In the genomic region with DNA sequence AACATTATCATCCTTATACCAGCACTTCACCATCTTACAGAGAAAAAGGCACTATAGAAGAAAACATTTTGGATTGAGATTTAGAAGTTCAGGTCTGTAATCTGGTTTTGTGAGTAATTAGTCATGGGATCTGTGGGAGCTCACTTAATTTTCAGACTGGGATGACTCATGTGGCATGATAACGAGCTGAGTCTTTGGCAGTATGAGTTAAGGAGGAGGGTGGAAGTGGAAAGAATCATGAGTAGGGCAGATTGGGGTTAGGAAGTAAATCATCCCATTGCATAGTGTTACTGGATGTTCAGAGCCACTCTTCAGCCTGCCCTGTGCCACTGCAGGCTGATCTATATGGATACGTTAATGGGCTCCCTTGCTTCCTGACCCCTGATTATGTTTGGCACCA, we compare ENCODE assay signal across 12 cellular contexts.
DNase-seq lines count a peak whose midpoint lies in the region; ATAC-seq, FAIRE-seq and TF ChIP-seq lines count a peak whose summit lies in the region.
"Had no signal": no experiment of that assay in that cellular context is flagged by ENCODE, and none has a peak within 500 bp of the region (broad histone marks: within the 10 kb centered on the region; RNA-seq: fewer than 3 reads in every experiment).

No MANE protein-coding gene starts in this region.

- in situ Hi-C loops in K562 (cut with MboI): no loop called here

- no peaks in the 10 kb centered on the region for H3K79me2 ChIP-seq in K562 (ENCODE audit: control insufficient read depth, insufficient read depth, low read length)

- H3K4me3 Mint-ChIP-seq in activated CD4-positive, alpha-beta memory T cell treated with anti-CD3 and anti-CD28 coated beads, Interleukin-2, amount 10 ng/mL, durations not matched to agents 7 days and 5 days: no peak overlapping the region
- H3K4me3 Mint-ChIP-seq: naive B cell; stimulated activated memory B cell treated with anti-CD40 and anti-IgM and Interleukin-4, amounts not matched to agents 10 μg/mL and 1 μg/mL and 100 μg/mL, for 72 hours had no signal

- H3K27ac ChIP-seq in K562 (ENCODE audit: extremely low read depth, low read depth, low read length): no peak overlapping the region

- no peak overlapping the region for H3K4me2 ChIP-seq in K562 (ENCODE audit: insufficient read depth, low read length)

- H3K27me3 ChIP-seq in K562 (ENCODE audit: control insufficient read depth in 2 of 2, insufficient read depth in 2 of 2, low read length in 2 of 2): no peaks in the 10 kb centered on the region

- H3K4me3 ChIP-seq in K562: no peak overlapping the region

- H3K27me3 Mint-ChIP-seq in activated CD4-positive, alpha-beta memory T cell treated with anti-CD3 and anti-CD28 coated beads, Interleukin-2, amount 10 ng/mL, durations not matched to agents 7 days and 5 days: no peaks in the 10 kb centered on the region
- H3K27me3 Mint-ChIP-seq: stimulated activated memory B cell treated with anti-CD40 and anti-IgM and Interleukin-4, amounts not matched to agents 10 μg/mL and 1 μg/mL and 100 μg/mL, for 72 hours had no signal

- POLR2A ChIA-PET in K562 (lab: Yijun Ruan, JAX): no interaction called here
- POLR2A ChIA-PET in activated CD4-positive, alpha-beta memory T cell treated with anti-CD3 and anti-CD28 coated beads, Interleukin-2, amount 10 ng/mL, durations not matched to agents 7 days and 5 days (lab: Charles Lee): no interaction called here

- no peaks in the 10 kb centered on the region for H3K9me3 ChIP-seq in K562 (replicated peaks; ENCODE audit: control insufficient read depth, insufficient read depth, low read depth, low read length)

- H4K20me1 ChIP-seq in K562 (replicated peaks; ENCODE audit: control insufficient read depth, insufficient read depth, low read length): no peaks in the 10 kb centered on the region

- H3K9me1 ChIP-seq in K562 (ENCODE audit: control insufficient read depth, insufficient read depth, low read length): no peaks in the 10 kb centered on the region

- intact Hi-C loops in K562 (cut with micrococcal nuclease): no loop called here

- no peaks in the 10 kb centered on the region for H3K36me3 Mint-ChIP-seq in activated CD4-positive, alpha-beta memory T cell treated with anti-CD3 and anti-CD28 coated beads, Interleukin-2, amount 10 ng/mL, durations not matched to agents 7 days and 5 days (ENCODE audit: low read depth)
- H3K36me3 Mint-ChIP-seq: stimulated activated memory B cell treated with anti-CD40 and anti-IgM and Interleukin-4, amounts not matched to agents 10 μg/mL and 1 μg/mL and 100 μg/mL, for 72 hours had no signal

- no peak overlapping the region for H3K27ac Mint-ChIP-seq in activated CD4-positive, alpha-beta memory T cell treated with anti-CD3 and anti-CD28 coated beads, Interleukin-2, amount 10 ng/mL, durations not matched to agents 7 days and 5 days
- H3K27ac Mint-ChIP-seq: naive B cell; stimulated activated memory B cell treated with anti-CD40 and anti-IgM and Interleukin-4, amounts not matched to agents 10 μg/mL and 1 μg/mL and 100 μg/mL, for 72 hours had no signal

- no peaks in the 10 kb centered on the region for H3K4me1 Mint-ChIP-seq in activated CD4-positive, alpha-beta memory T cell treated with anti-CD3 and anti-CD28 coated beads, Interleukin-2, amount 10 ng/mL, durations not matched to agents 7 days and 5 days

- no peak for TF ChIP-seq EP300 in K562 (IDR thresholded peaks at IDR 0.05; ENCODE audit: low read length)

- H3K36me3 ChIP-seq in K562 (ENCODE audit: control insufficient read depth, insufficient read depth, low read length): no peaks in the 10 kb centered on the region

- no peak for FAIRE-seq in K562 (lab: Jason Lieb, UNC)

- no peak for TF ChIP-seq CTCF in K562 (IDR thresholded peaks at IDR 0.05 in 2 of 3, conservative IDR thresholded peaks at IDR 0.05 in 1 of 3; ENCODE audit: insufficient read depth in 2 of 3, low read depth in 1 of 3, low read length in 3 of 3)

- ATAC-seq in K562 (peak; percentile 29; the same call in 2 of the 3 replicates), GM18868 (IDR thresholded peaks at IDR 0.05; ENCODE audit: unreplicated experiment) (no peak)
- ATAC-seq: stimulated activated memory B cell treated with anti-CD40 and anti-IgM and Interleukin-4, amounts not matched to agents 10 μg/mL and 1 μg/mL and 100 μg/mL, for 72 hours had no signal

- CTCF ChIA-PET in K562 (lab: Yijun Ruan, JAX; ENCODE audit: low intra/inter-chr PET ratio): no interaction called here
- CTCF ChIA-PET in activated CD4-positive, alpha-beta memory T cell treated with anti-CD3 and anti-CD28 coated beads, Interleukin-2, amount 10 ng/mL, durations not matched to agents 7 days and 5 days (lab: Charles Lee): no interaction called here

- no TSS peak for BruUV-seq in K562 (replicated peaks; lab: Mats Ljungman, UMichigan)

- no peak for TF ChIP-seq RAD21 in K562 (CRISPR knock-in tag; conservative IDR thresholded peaks at IDR 0.05 in 1 of 2, IDR thresholded peaks at IDR 0.05 in 1 of 2)

- peaks cover 2% of the 10 kb centered on the region for H3K9me3 Mint-ChIP-seq in activated CD4-positive, alpha-beta memory T cell treated with anti-CD3 and anti-CD28 coated beads, Interleukin-2, amount 10 ng/mL, durations not matched to agents 7 days and 5 days
- H3K9me3 Mint-ChIP-seq: stimulated activated memory B cell treated with anti-CD40 and anti-IgM and Interleukin-4, amounts not matched to agents 10 μg/mL and 1 μg/mL and 100 μg/mL, for 72 hours had no signal

- peak; percentile 68 for DNase-seq in AG20443 (ENCODE audit: low spot score)
- peak; percentile 69 for DNase-seq in HS-5 (ENCODE audit: low read depth)
- DNase-seq in K562 (ENCODE audit: extremely low read depth in 1 of 4, low spot score in 3 of 4): peak in 1 of 4 experiments; percentile 39
- DNase-seq in kidney tubule cell (ENCODE audit: low spot score): peak; percentile 88
- no peak for DNase-seq in activated CD4-positive, alpha-beta memory T cell treated with anti-CD3 and anti-CD28 coated beads, Interleukin-2, amount 10 ng/mL, durations not matched to agents 7 days and 5 days
- DNase-seq in Kasumi-1 (lab: John Stamatoyannopoulos, UW): no peak
- DNase-seq in DMS153 treated with DMSO at 0.1 percent for 48 hours (lab: John Stamatoyannopoulos, UW; ENCODE audit: unreplicated experiment): no peak
- DNase-seq: activated T-cell treated with anti-CD3 and anti-CD28 coated beads for 4 hours, naive B cell, NCI-H82 had no signal

- no peak for TF ChIP-seq POLR2A in K562 (conservative IDR thresholded peaks at IDR 0.05)

- H3K4me1 ChIP-seq in K562 (replicated peaks in 1 of 2; ENCODE audit: control insufficient read depth in 2 of 2, insufficient read depth in 2 of 2, low read length in 2 of 2): no peaks in the 10 kb centered on the region

- 0% methylated on average over 2 of the region's 2 CpGs for WGBS in K562 (ENCODE audit: insufficient coverage, low coverage, missing lambda C conversion rate)

- no peak overlapping the region for H2AFZ ChIP-seq in K562 (ENCODE audit: low read depth, low read length)

- H3K9ac ChIP-seq in K562 (ENCODE audit: insufficient read depth in 1 of 2, low read depth in 2 of 2, low read length in 2 of 2): no peak overlapping the region

TF ChIP-seq in K562, 482 proteins besides CTCF, POLR2A, EP300 and RAD21 (continues in another document):
- no peak for TF ChIP-seq SAFB2 (IDR thresholded peaks at IDR 0.05; ENCODE audit: borderline replicate concordance, low read depth, low read length, severe bottlenecking)
- TF ChIP-seq, protein P1, sequence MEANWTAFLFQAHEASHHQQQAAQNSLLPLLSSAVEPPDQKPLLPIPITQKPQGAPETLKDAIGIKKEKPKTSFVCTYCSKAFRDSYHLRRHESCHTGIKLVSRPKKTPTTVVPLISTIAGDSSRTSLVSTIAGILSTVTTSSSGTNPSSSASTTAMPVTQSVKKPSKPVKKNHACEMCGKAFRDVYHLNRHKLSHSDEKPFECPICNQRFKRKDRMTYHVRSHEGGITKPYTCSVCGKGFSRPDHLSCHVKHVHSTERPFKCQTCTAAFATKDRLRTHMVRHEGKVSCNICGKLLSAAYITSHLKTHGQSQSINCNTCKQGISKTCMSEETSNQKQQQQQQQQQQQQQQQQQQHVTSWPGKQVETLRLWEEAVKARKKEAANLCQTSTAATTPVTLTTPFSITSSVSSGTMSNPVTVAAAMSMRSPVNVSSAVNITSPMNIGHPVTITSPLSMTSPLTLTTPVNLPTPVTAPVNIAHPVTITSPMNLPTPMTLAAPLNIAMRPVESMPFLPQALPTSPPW (CRISPR knock-in tag; IDR thresholded peaks at IDR 0.05): 0 out of 2 replicates have a peak, but pooled peaks have one; percentile 37
- TF ChIP-seq SAP30 (IDR thresholded peaks at IDR 0.05; ENCODE audit: borderline replicate concordance, insufficient read depth, low read depth, low read length, poor library complexity, severe bottlenecking): no peak
- TF ChIP-seq CBFA2T3 (IDR thresholded peaks at IDR 0.05): peak; percentile 31
- no peak for TF ChIP-seq ZNF274 (IDR thresholded peaks at IDR 0.05; ENCODE audit: borderline replicate concordance, low read depth, low read length)
- TF ChIP-seq, protein P2, sequence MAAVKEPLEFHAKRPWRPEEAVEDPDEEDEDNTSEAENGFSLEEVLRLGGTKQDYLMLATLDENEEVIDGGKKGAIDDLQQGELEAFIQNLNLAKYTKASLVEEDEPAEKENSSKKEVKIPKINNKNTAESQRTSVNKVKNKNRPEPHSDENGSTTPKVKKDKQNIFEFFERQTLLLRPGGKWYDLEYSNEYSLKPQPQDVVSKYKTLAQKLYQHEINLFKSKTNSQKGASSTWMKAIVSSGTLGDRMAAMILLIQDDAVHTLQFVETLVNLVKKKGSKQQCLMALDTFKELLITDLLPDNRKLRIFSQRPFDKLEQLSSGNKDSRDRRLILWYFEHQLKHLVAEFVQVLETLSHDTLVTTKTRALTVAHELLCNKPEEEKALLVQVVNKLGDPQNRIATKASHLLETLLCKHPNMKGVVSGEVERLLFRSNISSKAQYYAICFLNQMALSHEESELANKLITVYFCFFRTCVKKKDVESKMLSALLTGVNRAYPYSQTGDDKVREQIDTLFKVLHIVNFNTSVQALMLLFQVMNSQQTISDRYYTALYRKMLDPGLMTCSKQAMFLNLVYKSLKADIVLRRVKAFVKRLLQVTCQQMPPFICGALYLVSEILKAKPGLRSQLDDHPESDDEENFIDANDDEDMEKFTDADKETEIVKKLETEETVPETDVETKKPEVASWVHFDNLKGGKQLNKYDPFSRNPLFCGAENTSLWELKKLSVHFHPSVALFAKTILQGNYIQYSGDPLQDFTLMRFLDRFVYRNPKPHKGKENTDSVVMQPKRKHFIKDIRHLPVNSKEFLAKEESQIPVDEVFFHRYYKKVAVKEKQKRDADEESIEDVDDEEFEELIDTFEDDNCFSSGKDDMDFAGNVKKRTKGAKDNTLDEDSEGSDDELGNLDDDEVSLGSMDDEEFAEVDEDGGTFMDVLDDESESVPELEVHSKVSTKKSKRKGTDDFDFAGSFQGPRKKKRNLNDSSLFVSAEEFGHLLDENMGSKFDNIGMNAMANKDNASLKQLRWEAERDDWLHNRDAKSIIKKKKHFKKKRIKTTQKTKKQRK (IDR thresholded peaks at IDR 0.05; ENCODE audit: borderline replicate concordance, low read depth, low read length): no peak
- TF ChIP-seq ARID1B (IDR thresholded peaks at IDR 0.05): peak; percentile 58
- TF ChIP-seq JUNB (CRISPR knock-in tag; conservative IDR thresholded peaks at IDR 0.05): 0 out of 2 replicates have a peak, but pooled peaks have one; percentile 36
- peak; percentile 58; the same call in 1 of the 2 replicates for TF ChIP-seq SMARCA4 (IDR thresholded peaks at IDR 0.05)

Comparison
In these comparisons a context has a peak if more than half of its experiments do, and no peak if none do; other contexts are left out.
1. DNase-seq: peak in AG20443 (single experiment), HS-5 (single experiment) and kidney tubule cell (single experiment); none in activated CD4-positive, alpha-beta memory T cell treated with anti-CD3 and anti-CD28 coated beads, Interleukin-2, amount 10 ng/mL, durations not matched to agents 7 days and 5 days (single experiment), Kasumi-1 (0 of 2) and DMS153 treated with DMSO at 0.1 percent for 48 hours (single experiment).